30 cellular contexts compared by ENCODE assay signal in the genomic region with DNA sequence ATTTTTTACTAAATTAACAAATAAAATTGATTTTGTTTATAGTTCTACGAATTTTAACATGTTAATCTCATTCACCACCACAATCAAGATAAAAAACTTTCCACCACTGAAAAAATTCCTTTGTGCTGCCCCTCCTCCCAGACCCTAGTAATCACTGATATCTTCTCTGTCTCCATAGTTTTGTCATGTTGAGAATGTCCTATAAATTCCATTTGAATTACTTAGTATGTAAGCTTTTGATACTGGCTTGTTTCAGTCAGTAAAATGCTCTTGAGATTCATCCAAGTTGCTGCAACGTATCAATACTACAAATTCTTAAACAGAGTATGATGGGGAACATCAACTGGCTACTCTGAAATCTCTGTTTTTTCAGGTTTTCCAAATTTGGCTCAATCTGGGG.
DNase-seq lines count a peak whose midpoint lies in the region; ATAC-seq, FAIRE-seq and TF ChIP-seq lines count a peak whose summit lies in the region.
"Had no signal": no experiment of that assay in that cellular context is flagged by ENCODE, and none has a peak within 500 bp of the region (broad histone marks: within the 10 kb centered on the region; RNA-seq: fewer than 3 reads in every experiment).

No MANE protein-coding gene starts in this region.

- H3K9me3 Mint-ChIP-seq in naive thymus-derived CD4-positive, alpha-beta T cell = no peaks in the 10 kb centered on the region
- H3K9me3 Mint-ChIP-seq: activated T-cell treated with anti-CD3 and anti-CD28 coated beads, Interleukin-2, amount 50 U/mL, for 4 hours; neural crest cell; T-helper 1 cell treated with Interleukin-12 subunit alpha and Interleukin-12 subunit beta and Interleukin-4 antibody, amounts not matched to agents 30 μg/mL and 1 μg/mL, for 36 hours had no signal

- intact Hi-C loops in heart left ventricle (cut with DNase I) = no loop called here
- intact Hi-C loops in naive thymus-derived CD4-positive, alpha-beta T cell (cut with micrococcal nuclease) = no loop called here

- H3K36me3 Mint-ChIP-seq in naive thymus-derived CD4-positive, alpha-beta T cell = peaks cover 0 to 3% (median 0%) of the 10 kb centered on the region in 5 donors

- DNase-seq in A549 (ENCODE audit: low read depth in 1 of 2, low spot score in 1 of 2) = no peak
- DNase-seq in M059J (ENCODE audit: low read depth) = peak; percentile 26
- DNase-seq in brain microvascular endothelial cell = peak; percentile 44
- DNase-seq in iris pigment epithelial cell (ENCODE audit: low read depth) = peak; percentile 34
- DNase-seq in heart left ventricle = no peak
- no peak for DNase-seq in naive thymus-derived CD4-positive, alpha-beta T cell
- no peak for DNase-seq in stimulated activated CD8-positive, alpha-beta memory T cell treated with anti-CD3 and anti-CD28 coated beads, Interleukin-4, amount 100 ng/mL, for 48 hours
- DNase-seq: activated CD4-positive, alpha-beta T cell treated with anti-CD3 and anti-CD28 coated beads for 48 hours; activated naive CD4-positive, alpha-beta T cell; activated T-cell treated with anti-CD3 and anti-CD28 coated beads, Interleukin-2, amount 50 U/mL, for 4 hours; adrenal gland; caudate nucleus; foreskin keratinocyte; GF-D8; islet precursor cell; mucosa of descending colon; NCI-H1092; NCI-H1930; NCI-H526 treated with DMSO at 0.1 percent for 48 hours; sigmoid colon; stomach; tibial artery had no signal

- H3K27ac ChIP-seq in A549 = no peak overlapping the region
- H3K27ac ChIP-seq in brain microvascular endothelial cell = peak overlapping the region; percentile 78
- no peak overlapping the region for H3K27ac ChIP-seq in heart left ventricle
- H3K27ac ChIP-seq in naive thymus-derived CD4-positive, alpha-beta T cell (ENCODE audit: low read depth, low read length) = no peak overlapping the region
- H3K27ac ChIP-seq: 22Rv1, adrenal gland, foreskin keratinocyte, sigmoid colon, stomach, tibial artery had no signal

- no peak overlapping the region for H3K27ac Mint-ChIP-seq in naive thymus-derived CD4-positive, alpha-beta T cell
- H3K27ac Mint-ChIP-seq: B cell; progenitor cell of endocrine pancreas; T-helper 1 cell treated with Interleukin-12 subunit alpha and Interleukin-12 subunit beta and Interleukin-4 antibody, amounts not matched to agents 30 μg/mL and 1 μg/mL, for 36 hours had no signal

- H3K4me3 Mint-ChIP-seq in naive thymus-derived CD4-positive, alpha-beta T cell = no peak overlapping the region
- H3K4me3 Mint-ChIP-seq: activated T-cell treated with anti-CD3 and anti-CD28 coated beads, Interleukin-2, amount 50 U/mL, for 4 hours; B cell; neural crest cell; T-helper 1 cell treated with Interleukin-12 subunit alpha and Interleukin-12 subunit beta and Interleukin-4 antibody, amounts not matched to agents 30 μg/mL and 1 μg/mL, for 36 hours had no signal

- H3K4me1 ChIP-seq in A549 (0 out of 3 replicates have a peak, but pooled peaks cover 4% of the 10 kb centered on the region), heart left ventricle (peaks cover 0 to 15% (median 5%) of the 10 kb centered on the region in 12 donors)
- H3K4me1 ChIP-seq in naive thymus-derived CD4-positive, alpha-beta T cell (ENCODE audit: control insufficient read depth in 2 of 2, insufficient read depth in 2 of 2, low read length in 2 of 2) = no peaks in the 10 kb centered on the region
- H3K4me1 ChIP-seq: adrenal gland, stomach, tibial artery had no signal

- no peaks in the 10 kb centered on the region for H3K36me3 ChIP-seq in brain microvascular endothelial cell (replicated peaks)
- no peaks in the 10 kb centered on the region for H3K36me3 ChIP-seq in heart left ventricle
- no peaks in the 10 kb centered on the region for H3K36me3 ChIP-seq in naive thymus-derived CD4-positive, alpha-beta T cell (ENCODE audit: control insufficient read depth in 2 of 3, insufficient read depth in 3 of 3, low read length in 3 of 3)
- H3K36me3 ChIP-seq: adrenal gland, sigmoid colon, stomach, tibial artery had no signal

- POLR2A ChIA-PET in A549 (lab: Yijun Ruan, JAX) = no interaction called here
- POLR2A ChIA-PET in naive thymus-derived CD4-positive, alpha-beta T cell (lab: Charles Lee) = interaction anchor here (0.5 kb wide), 1 partner anchor 869 kb away, joined by 4 read pairs; no protein-coding TSS in a partner anchor

- H3K4me3 ChIP-seq in A549 (no peak overlapping the region), brain microvascular endothelial cell (ENCODE audit: low read depth, low read length) (no peak overlapping the region), heart left ventricle (no peak overlapping the region)
- no peak overlapping the region for H3K4me3 ChIP-seq in naive thymus-derived CD4-positive, alpha-beta T cell (ENCODE audit: low read length)
- H3K4me3 ChIP-seq: adrenal gland, mucosa of descending colon, sigmoid colon, stomach, tibial artery had no signal

- H3K4me1 Mint-ChIP-seq in naive thymus-derived CD4-positive, alpha-beta T cell = no peaks in the 10 kb centered on the region
- H3K4me1 Mint-ChIP-seq: B cell had no signal

- no peak for TF ChIP-seq CTCF in A549 (IDR thresholded peaks at IDR 0.05)
- no peak for TF ChIP-seq CTCF in brain microvascular endothelial cell (IDR thresholded peaks at IDR 0.05; ENCODE audit: low read depth, low read length, missing control alignments)
- no peak for TF ChIP-seq CTCF in heart left ventricle (IDR thresholded peaks at IDR 0.05)

- TF ChIP-seq EP300 in A549 (IDR thresholded peaks at IDR 0.05) = no peak

- in situ Hi-C loops in brain microvascular endothelial cell (cut with HindIII; ENCODE audit: low pct_ligation_motif_present, low sequenced_read_pairs) = no loop called here

- TF ChIP-seq POLR2A in A549 (IDR thresholded peaks at IDR 0.05; ENCODE audit: low read length) = no peak
- no peak for TF ChIP-seq POLR2A in heart left ventricle (IDR thresholded peaks at IDR 0.05)

- ATAC-seq in A549 (no peak), GM21360 (IDR thresholded peaks at IDR 0.05; ENCODE audit: unreplicated experiment) (no peak), heart left ventricle (no peak)
- ATAC-seq in naive thymus-derived CD4-positive, alpha-beta T cell = no peak
- ATAC-seq: activated T-cell treated with anti-CD3 and anti-CD28 coated beads, Interleukin-2, amount 50 U/mL, for 4 hours; foreskin keratinocyte; mucosa of descending colon had no signal

- H3K9me3 ChIP-seq in A549 (no peaks in the 10 kb centered on the region), heart left ventricle (no peaks in the 10 kb centered on the region)
- H3K9me3 ChIP-seq in naive thymus-derived CD4-positive, alpha-beta T cell (ENCODE audit: control insufficient read depth in 2 of 3, low read length in 3 of 3) = no peaks in the 10 kb centered on the region
- H3K9me3 ChIP-seq: adrenal gland, mucosa of descending colon, sigmoid colon, stomach, tibial artery had no signal

- TF ChIP-seq RAD21 in A549 (conservative IDR thresholded peaks at IDR 0.05 in 1 of 2, IDR thresholded peaks at IDR 0.05 in 1 of 2) = no peak

- FAIRE-seq in A549 (lab: Jason Lieb, UNC) = no peak
- FAIRE-seq: GM18507, H1 had no signal

- H3K27me3 Mint-ChIP-seq in naive thymus-derived CD4-positive, alpha-beta T cell = no peaks in the 10 kb centered on the region
- H3K27me3 Mint-ChIP-seq: B cell, progenitor cell of endocrine pancreas had no signal

- H3K27me3 ChIP-seq in brain microvascular endothelial cell (replicated peaks) = no peaks in the 10 kb centered on the region
- H3K27me3 ChIP-seq in heart left ventricle = no peaks in the 10 kb centered on the region
- H3K27me3 ChIP-seq in naive thymus-derived CD4-positive, alpha-beta T cell (ENCODE audit: control insufficient read depth in 2 of 2, insufficient read depth in 2 of 2, low read length in 2 of 2) = no peaks in the 10 kb centered on the region
- H3K27me3 ChIP-seq: adrenal gland, foreskin keratinocyte, sigmoid colon, stomach, tibial artery had no signal

- WGBS in A549 (ENCODE audit: missing lambda C conversion rate) = 40% methylated on average over 2 of the region's 2 CpGs
- WGBS in heart left ventricle, 4 donors = 53 to 78% (median 65%) methylated on average over 2 of the region's 2 CpGs

- CTCF ChIA-PET in A549 (lab: Yijun Ruan, JAX) = no interaction called here
- CTCF ChIA-PET in naive thymus-derived CD4-positive, alpha-beta T cell (lab: Charles Lee) = no interaction called here

- H3K4me2 ChIP-seq in A549 = 0 out of 3 replicates have a peak overlapping the region, but pooled peaks have one; percentile 10

TF ChIP-seq in A549, 52 proteins besides CTCF, POLR2A, EP300 and RAD21 (continues in another document):
- no peak for TF ChIP-seq SREBF2 (IDR thresholded peaks at IDR 0.05)
- TF ChIP-seq PHF8 (IDR thresholded peaks at IDR 0.05; ENCODE audit: borderline replicate concordance, low read depth) = no peak
- TF ChIP-seq RCOR1 (IDR thresholded peaks at IDR 0.05; ENCODE audit: low read depth, low read length) = no peak
- TF ChIP-seq CEBPB (IDR thresholded peaks at IDR 0.05) = no peak
- TF ChIP-seq, protein P1, sequence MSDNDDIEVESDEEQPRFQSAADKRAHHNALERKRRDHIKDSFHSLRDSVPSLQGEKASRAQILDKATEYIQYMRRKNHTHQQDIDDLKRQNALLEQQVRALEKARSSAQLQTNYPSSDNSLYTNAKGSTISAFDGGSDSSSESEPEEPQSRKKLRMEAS (IDR thresholded peaks at IDR 0.05) = no peak
- no peak for TF ChIP-seq TP53 (CRISPR knock-in tag; IDR thresholded peaks at IDR 0.05)
- no peak for TF ChIP-seq CBX2 (IDR thresholded peaks at IDR 0.05; ENCODE audit: borderline replicate concordance, low read depth)
- no peak for TF ChIP-seq MAFK (IDR thresholded peaks at IDR 0.05; ENCODE audit: partially characterized antibody)
- TF ChIP-seq, protein P2, sequence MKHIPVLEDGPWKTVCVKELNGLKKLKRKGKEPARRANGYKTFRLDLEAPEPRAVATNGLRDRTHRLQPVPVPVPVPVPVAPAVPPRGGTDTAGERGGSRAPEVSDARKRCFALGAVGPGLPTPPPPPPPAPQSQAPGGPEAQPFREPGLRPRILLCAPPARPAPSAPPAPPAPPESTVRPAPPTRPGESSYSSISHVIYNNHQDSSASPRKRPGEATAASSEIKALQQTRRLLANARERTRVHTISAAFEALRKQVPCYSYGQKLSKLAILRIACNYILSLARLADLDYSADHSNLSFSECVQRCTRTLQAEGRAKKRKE (CRISPR knock-in tag; IDR thresholded peaks at IDR 0.05; ENCODE audit: low read depth) = no peak

Comparison
In these comparisons a context has a peak if more than half of its experiments do, and no peak if none do; other contexts are left out.
1. DNase-seq: peak in M059J (single experiment), brain microvascular endothelial cell (single experiment) and iris pigment epithelial cell (single experiment); none in A549 (0 of 2), heart left ventricle (0 of 5), naive thymus-derived CD4-positive, alpha-beta T cell (0 of 9) and stimulated activated CD8-positive, alpha-beta memory T cell treated with anti-CD3 and anti-CD28 coated beads, Interleukin-4, amount 100 ng/mL, for 48 hours (single experiment).